Comparison of ENCODE assay signal across 8 cellular contexts in genomic region chr1:18681423-18681835, GRCh38. TPM values are rescaled to one million over a fixed set of nuclear protein-coding genes. Genes with fewer than 3 reads are reported as not detected.
DNase-seq lines count a peak whose midpoint lies in the region.

No MANE protein-coding gene starts in this region.

- CTCF ChIA-PET in activated CD4-positive, alpha-beta memory T cell treated with anti-CD3 and anti-CD28 coated beads for 36 hours (lab: Charles Lee) = interaction anchor here (0.6 to 5.2 kb wide), 6 partner anchors 13 to 194 kb away, joined by 3 to 35 read pairs (median 4); no protein-coding TSS in a partner anchor
- CTCF ChIA-PET in activated CD4-positive, alpha-beta memory T cell treated with anti-CD3 and anti-CD28 coated beads, Interleukin-2, amount 10 ng/mL, durations not matched to agents 7 days and 5 days (lab: Charles Lee) = interaction anchor here (0.6 to 1.6 kb wide), 7 partner anchors 9 to 88 kb away, joined by 3 to 9 read pairs (median 5); no protein-coding TSS in a partner anchor

- DNase-seq in activated CD4-positive, alpha-beta memory T cell treated with anti-CD3 and anti-CD28 coated beads for 36 hours = peak; percentile 10
- no peak for DNase-seq in activated CD4-positive, alpha-beta memory T cell treated with anti-CD3 and anti-CD28 coated beads, Interleukin-2, amount 10 ng/mL, durations not matched to agents 7 days and 5 days
- DNase-seq in M059J (ENCODE audit: low read depth) = peak; percentile 60
- peak; percentile 3 for DNase-seq in T-helper 2 cell treated with Interferon-gamma antibody and Interleukin-4, amounts not matched to agents 5 μg/mL and 100 μg/mL, for 36 hours (ENCODE audit: low spot score)
- DNase-seq in iPS-NIHi11 (ENCODE audit: low spot score) = peak; percentile 82
- no peak for DNase-seq in putamen (ENCODE audit: low spot score)
- no peak for DNase-seq in HK-2 (ENCODE audit: unreplicated experiment)
- DNase-seq in GDM1 (lab: John Stamatoyannopoulos, UW) = no peak

- POLR2A ChIA-PET in activated CD4-positive, alpha-beta memory T cell treated with anti-CD3 and anti-CD28 coated beads for 36 hours (lab: Charles Lee) = no interaction called here
- POLR2A ChIA-PET in activated CD4-positive, alpha-beta memory T cell treated with anti-CD3 and anti-CD28 coated beads, Interleukin-2, amount 10 ng/mL, durations not matched to agents 7 days and 5 days (lab: Charles Lee) = no interaction called here

- no peak overlapping the region for H3K4me3 Mint-ChIP-seq in activated CD4-positive, alpha-beta memory T cell treated with anti-CD3 and anti-CD28 coated beads for 36 hours
- H3K4me3 Mint-ChIP-seq in activated CD4-positive, alpha-beta memory T cell treated with anti-CD3 and anti-CD28 coated beads, Interleukin-2, amount 10 ng/mL, durations not matched to agents 7 days and 5 days = no peak overlapping the region
- no peak overlapping the region for H3K4me3 Mint-ChIP-seq in T-helper 2 cell treated with Interferon-gamma antibody and Interleukin-4, amounts not matched to agents 5 μg/mL and 100 μg/mL, for 36 hours

- H3K27me3 Mint-ChIP-seq in activated CD4-positive, alpha-beta memory T cell treated with anti-CD3 and anti-CD28 coated beads for 36 hours = peaks cover 17% of the 10 kb centered on the region
- H3K27me3 Mint-ChIP-seq in activated CD4-positive, alpha-beta memory T cell treated with anti-CD3 and anti-CD28 coated beads, Interleukin-2, amount 10 ng/mL, durations not matched to agents 7 days and 5 days = peaks cover 1% of the 10 kb centered on the region
- H3K27me3 Mint-ChIP-seq in T-helper 2 cell treated with Interferon-gamma antibody and Interleukin-4, amounts not matched to agents 5 μg/mL and 100 μg/mL, for 36 hours (ENCODE audit: low read depth) = peaks cover 6% of the 10 kb centered on the region

- H3K9me3 Mint-ChIP-seq in activated CD4-positive, alpha-beta memory T cell treated with anti-CD3 and anti-CD28 coated beads for 36 hours = no peaks in the 10 kb centered on the region
- H3K9me3 Mint-ChIP-seq in activated CD4-positive, alpha-beta memory T cell treated with anti-CD3 and anti-CD28 coated beads, Interleukin-2, amount 10 ng/mL, durations not matched to agents 7 days and 5 days = no peaks in the 10 kb centered on the region
- no peaks in the 10 kb centered on the region for H3K9me3 Mint-ChIP-seq in T-helper 2 cell treated with Interferon-gamma antibody and Interleukin-4, amounts not matched to agents 5 μg/mL and 100 μg/mL, for 36 hours

- intact Hi-C loops in activated CD4-positive, alpha-beta memory T cell treated with anti-CD3 and anti-CD28 coated beads for 36 hours (cut with micrococcal nuclease) = loop anchor here (1.0 kb wide), 1 partner anchor 84 kb away; no protein-coding TSS in a partner anchor

- H3K4me1 Mint-ChIP-seq in activated CD4-positive, alpha-beta memory T cell treated with anti-CD3 and anti-CD28 coated beads for 36 hours (ENCODE audit: low read depth) = no peaks in the 10 kb centered on the region
- no peaks in the 10 kb centered on the region for H3K4me1 Mint-ChIP-seq in activated CD4-positive, alpha-beta memory T cell treated with anti-CD3 and anti-CD28 coated beads, Interleukin-2, amount 10 ng/mL, durations not matched to agents 7 days and 5 days
- no peaks in the 10 kb centered on the region for H3K4me1 Mint-ChIP-seq in T-helper 2 cell treated with Interferon-gamma antibody and Interleukin-4, amounts not matched to agents 5 μg/mL and 100 μg/mL, for 36 hours (ENCODE audit: low read depth)

- H3K27ac Mint-ChIP-seq in activated CD4-positive, alpha-beta memory T cell treated with anti-CD3 and anti-CD28 coated beads for 36 hours = no peak overlapping the region
- H3K27ac Mint-ChIP-seq in activated CD4-positive, alpha-beta memory T cell treated with anti-CD3 and anti-CD28 coated beads, Interleukin-2, amount 10 ng/mL, durations not matched to agents 7 days and 5 days = no peak overlapping the region
- no peak overlapping the region for H3K27ac Mint-ChIP-seq in T-helper 2 cell treated with Interferon-gamma antibody and Interleukin-4, amounts not matched to agents 5 μg/mL and 100 μg/mL, for 36 hours

- H3K36me3 Mint-ChIP-seq in activated CD4-positive, alpha-beta memory T cell treated with anti-CD3 and anti-CD28 coated beads for 36 hours = no peaks in the 10 kb centered on the region
- no peaks in the 10 kb centered on the region for H3K36me3 Mint-ChIP-seq in activated CD4-positive, alpha-beta memory T cell treated with anti-CD3 and anti-CD28 coated beads, Interleukin-2, amount 10 ng/mL, durations not matched to agents 7 days and 5 days (ENCODE audit: low read depth)
- no peaks in the 10 kb centered on the region for H3K36me3 Mint-ChIP-seq in T-helper 2 cell treated with Interferon-gamma antibody and Interleukin-4, amounts not matched to agents 5 μg/mL and 100 μg/mL, for 36 hours (ENCODE audit: low read depth)

RNA-seq across cellular contexts. Expression of gene PAX7, which starts 50.8 kb away (rescaled TPM):
- not detected for total RNA-seq in activated CD4-positive, alpha-beta memory T cell treated with anti-CD3 and anti-CD28 coated beads for 36 hours
- total RNA-seq in activated CD4-positive, alpha-beta memory T cell treated with anti-CD3 and anti-CD28 coated beads, Interleukin-2, amount 10 ng/mL, durations not matched to agents 7 days and 5 days = not detected
- not detected in 2 replicates for total RNA-seq in M059J (2014; rRNA removed; shearing (Covaris generic))

Comparison
In these comparisons a context has a peak if more than half of its experiments do, and no peak if none do; other contexts are left out.
1. DNase-seq: peak in activated CD4-positive, alpha-beta memory T cell treated with anti-CD3 and anti-CD28 coated beads for 36 hours (single experiment), M059J (single experiment), T-helper 2 cell treated with Interferon-gamma antibody and Interleukin-4, amounts not matched to agents 5 μg/mL and 100 μg/mL, for 36 hours (single experiment) and iPS-NIHi11 (single experiment); none in activated CD4-positive, alpha-beta memory T cell treated with anti-CD3 and anti-CD28 coated beads, Interleukin-2, amount 10 ng/mL, durations not matched to agents 7 days and 5 days (single experiment), putamen (single experiment), HK-2 (single experiment) and GDM1 (single experiment).